1 cellular context compared by ENCODE assay signal in the genomic region with DNA sequence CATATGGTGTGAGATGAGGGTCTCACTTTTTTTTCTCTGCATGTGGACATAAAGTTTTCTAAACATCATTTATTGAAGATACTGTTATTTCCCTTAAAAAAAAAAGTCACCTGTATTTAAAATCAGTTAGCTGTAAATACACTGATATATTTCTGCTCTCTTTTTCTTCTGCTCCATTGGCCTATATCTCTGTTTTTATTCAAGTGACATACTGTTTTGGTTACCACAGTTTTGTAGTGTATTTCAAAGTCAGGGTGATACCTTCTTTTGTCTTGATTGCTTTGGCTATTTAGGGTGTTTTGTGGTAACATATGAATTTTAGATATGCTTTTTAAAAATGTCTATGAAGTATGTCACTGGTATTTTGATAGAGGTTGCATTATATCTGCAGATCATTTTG.
TF ChIP-seq lines count a peak whose summit lies in the region.

No MANE protein-coding gene starts in this region.

TF ChIP-seq in K562, 482 proteins besides CTCF, POLR2A, EP300 and RAD21:
- TF ChIP-seq ZNF316 (IDR thresholded peaks at IDR 0.05) (no peak), TARDBP (IDR thresholded peaks at IDR 0.05) (no peak), ZNF3 (CRISPR knock-in tag; IDR thresholded peaks at IDR 0.05) (no peak), MEF2D (tag; conservative IDR thresholded peaks at IDR 0.05; ENCODE audit: low read depth) (no peak), FOXJ2 (tag; IDR thresholded peaks at IDR 0.05) (no peak), MAFF (IDR thresholded peaks at IDR 0.05; ENCODE audit: low read length) (no peak), TRIM28 (IDR thresholded peaks at IDR 0.05) (peak; percentile 70; the same call in 1 of the 2 replicates), FOXK2 (conservative IDR thresholded peaks at IDR 0.05 in 1 of 2, IDR thresholded peaks at IDR 0.05 in 1 of 2; ENCODE audit: low read depth in 2 of 2) (no peak), ZNF354B (CRISPR knock-in tag; IDR thresholded peaks at IDR 0.05) (no peak), ZNF253 (CRISPR knock-in tag; conservative IDR thresholded peaks at IDR 0.05) (no peak), NFATC3 (IDR thresholded peaks at IDR 0.05) (no peak), CXXC5 (CRISPR knock-in tag; IDR thresholded peaks at IDR 0.05) (no peak), SMAD3 (CRISPR knock-in tag; conservative IDR thresholded peaks at IDR 0.05) (no peak), KAT8 (IDR thresholded peaks at IDR 0.05; ENCODE audit: low read depth) (no peak), RBM25 (IDR thresholded peaks at IDR 0.05; ENCODE audit: low read depth, low read length, severe bottlenecking) (peak; percentile 78), JUNB (CRISPR knock-in tag; conservative IDR thresholded peaks at IDR 0.05) (no peak), SMAD4 (CRISPR knock-in tag; conservative IDR thresholded peaks at IDR 0.05) (no peak), GABPB1 (CRISPR knock-in tag; IDR thresholded peaks at IDR 0.05) (no peak), SP2 (IDR thresholded peaks at IDR 0.05; ENCODE audit: extremely low read depth, low read depth, low read length, poor library complexity, severe bottlenecking) (no peak), E2F3 (CRISPR knock-in tag; IDR thresholded peaks at IDR 0.05) (no peak), BCOR (IDR thresholded peaks at IDR 0.05) (peak; percentile 19; the same call in 1 of the 2 replicates), FOXM1 (IDR thresholded peaks at IDR 0.05; ENCODE audit: low read depth) (no peak), FOXM1 (CRISPR knock-in tag; IDR thresholded peaks at IDR 0.05; ENCODE audit: low read depth) (no peak), MYC (IDR thresholded peaks at IDR 0.05; ENCODE audit: low read depth, low read length) (no peak), MYC (CRISPR knock-in tag; IDR thresholded peaks at IDR 0.05; ENCODE audit: borderline replicate concordance, low read depth) (no peak), FOS (IDR thresholded peaks at IDR 0.05; ENCODE audit: extremely low read depth, insufficient read length) (no peak)
- TF ChIP-seq, protein P1, sequence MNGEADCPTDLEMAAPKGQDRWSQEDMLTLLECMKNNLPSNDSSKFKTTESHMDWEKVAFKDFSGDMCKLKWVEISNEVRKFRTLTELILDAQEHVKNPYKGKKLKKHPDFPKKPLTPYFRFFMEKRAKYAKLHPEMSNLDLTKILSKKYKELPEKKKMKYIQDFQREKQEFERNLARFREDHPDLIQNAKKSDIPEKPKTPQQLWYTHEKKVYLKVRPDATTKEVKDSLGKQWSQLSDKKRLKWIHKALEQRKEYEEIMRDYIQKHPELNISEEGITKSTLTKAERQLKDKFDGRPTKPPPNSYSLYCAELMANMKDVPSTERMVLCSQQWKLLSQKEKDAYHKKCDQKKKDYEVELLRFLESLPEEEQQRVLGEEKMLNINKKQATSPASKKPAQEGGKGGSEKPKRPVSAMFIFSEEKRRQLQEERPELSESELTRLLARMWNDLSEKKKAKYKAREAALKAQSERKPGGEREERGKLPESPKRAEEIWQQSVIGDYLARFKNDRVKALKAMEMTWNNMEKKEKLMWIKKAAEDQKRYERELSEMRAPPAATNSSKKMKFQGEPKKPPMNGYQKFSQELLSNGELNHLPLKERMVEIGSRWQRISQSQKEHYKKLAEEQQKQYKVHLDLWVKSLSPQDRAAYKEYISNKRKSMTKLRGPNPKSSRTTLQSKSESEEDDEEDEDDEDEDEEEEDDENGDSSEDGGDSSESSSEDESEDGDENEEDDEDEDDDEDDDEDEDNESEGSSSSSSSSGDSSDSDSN (IDR thresholded peaks at IDR 0.05; ENCODE audit: borderline replicate concordance in 1 of 2, low read depth in 2 of 2, low read length in 2 of 2), result no peak
- TF ChIP-seq, protein P2, sequence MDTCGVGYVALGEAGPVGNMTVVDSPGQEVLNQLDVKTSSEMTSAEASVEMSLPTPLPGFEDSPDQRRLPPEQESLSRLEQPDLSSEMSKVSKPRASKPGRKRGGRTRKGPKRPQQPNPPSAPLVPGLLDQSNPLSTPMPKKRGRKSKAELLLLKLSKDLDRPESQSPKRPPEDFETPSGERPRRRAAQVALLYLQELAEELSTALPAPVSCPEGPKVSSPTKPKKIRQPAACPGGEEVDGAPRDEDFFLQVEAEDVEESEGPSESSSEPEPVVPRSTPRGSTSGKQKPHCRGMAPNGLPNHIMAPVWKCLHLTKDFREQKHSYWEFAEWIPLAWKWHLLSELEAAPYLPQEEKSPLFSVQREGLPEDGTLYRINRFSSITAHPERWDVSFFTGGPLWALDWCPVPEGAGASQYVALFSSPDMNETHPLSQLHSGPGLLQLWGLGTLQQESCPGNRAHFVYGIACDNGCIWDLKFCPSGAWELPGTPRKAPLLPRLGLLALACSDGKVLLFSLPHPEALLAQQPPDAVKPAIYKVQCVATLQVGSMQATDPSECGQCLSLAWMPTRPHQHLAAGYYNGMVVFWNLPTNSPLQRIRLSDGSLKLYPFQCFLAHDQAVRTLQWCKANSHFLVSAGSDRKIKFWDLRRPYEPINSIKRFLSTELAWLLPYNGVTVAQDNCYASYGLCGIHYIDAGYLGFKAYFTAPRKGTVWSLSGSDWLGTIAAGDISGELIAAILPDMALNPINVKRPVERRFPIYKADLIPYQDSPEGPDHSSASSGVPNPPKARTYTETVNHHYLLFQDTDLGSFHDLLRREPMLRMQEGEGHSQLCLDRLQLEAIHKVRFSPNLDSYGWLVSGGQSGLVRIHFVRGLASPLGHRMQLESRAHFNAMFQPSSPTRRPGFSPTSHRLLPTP (IDR thresholded peaks at IDR 0.05; ENCODE audit: borderline replicate concordance, extremely low read depth, insufficient read length), result no peak
- TF ChIP-seq, protein P3, sequence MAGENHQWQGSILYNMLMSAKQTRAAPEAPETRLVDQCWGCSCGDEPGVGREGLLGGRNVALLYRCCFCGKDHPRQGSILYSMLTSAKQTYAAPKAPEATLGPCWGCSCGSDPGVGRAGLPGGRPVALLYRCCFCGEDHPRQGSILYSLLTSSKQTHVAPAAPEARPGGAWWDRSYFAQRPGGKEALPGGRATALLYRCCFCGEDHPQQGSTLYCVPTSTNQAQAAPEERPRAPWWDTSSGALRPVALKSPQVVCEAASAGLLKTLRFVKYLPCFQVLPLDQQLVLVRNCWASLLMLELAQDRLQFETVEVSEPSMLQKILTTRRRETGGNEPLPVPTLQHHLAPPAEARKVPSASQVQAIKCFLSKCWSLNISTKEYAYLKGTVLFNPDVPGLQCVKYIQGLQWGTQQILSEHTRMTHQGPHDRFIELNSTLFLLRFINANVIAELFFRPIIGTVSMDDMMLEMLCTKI (IDR thresholded peaks at IDR 0.05; ENCODE audit: partially characterized antibody), result no peak
TF ChIP-seq in K562: peak in this region for 3.
